ENCODE assay signal across 8 cellular contexts in the genomic region with DNA sequence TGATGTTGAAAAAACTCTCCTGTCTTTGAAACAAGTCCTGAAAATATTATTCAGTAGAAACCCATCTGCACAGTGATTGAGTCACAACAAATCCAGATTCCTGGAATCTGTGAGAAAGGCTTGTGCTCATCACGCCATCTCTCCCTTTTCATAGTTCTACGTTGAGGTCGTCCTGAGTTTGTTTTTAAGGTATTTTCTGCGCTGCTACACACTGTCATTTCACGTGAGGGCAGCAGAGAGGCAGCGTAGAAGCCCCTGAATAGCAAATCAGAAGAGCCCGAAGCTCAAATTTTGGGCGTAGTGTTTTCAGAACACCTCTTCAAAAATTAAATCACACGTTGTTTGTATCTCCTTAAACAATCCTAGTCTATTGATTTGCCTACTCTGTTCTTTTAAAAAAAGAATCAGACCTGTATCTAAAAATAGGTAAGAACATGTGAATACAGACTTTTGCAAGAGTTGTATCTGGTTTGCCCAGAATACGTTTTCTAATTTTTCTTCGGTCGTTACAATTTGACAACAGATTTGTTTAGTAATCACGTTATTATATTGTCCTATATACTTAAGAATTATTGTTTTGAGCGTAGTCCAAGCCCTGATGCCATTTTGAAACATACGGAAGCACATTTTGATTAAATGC.
DNase-seq lines count a peak whose midpoint lies in the region; ATAC-seq and TF ChIP-seq lines count a peak whose summit lies in the region.

No MANE protein-coding gene starts in this region.

- no peak overlapping the region for H3K27ac Mint-ChIP-seq in naive B cell

- H3K36me3 ChIP-seq in PC-9 (ENCODE audit: low read depth), result no peaks in the 10 kb centered on the region
- no peaks in the 10 kb centered on the region for H3K36me3 ChIP-seq in endocrine pancreas (ENCODE audit: control insufficient read depth, insufficient read depth, low read length)

- H3K4me3 ChIP-seq in PC-9 (no peak overlapping the region), endocrine pancreas (ENCODE audit: control insufficient read depth, insufficient read depth, low read length) (peak overlapping the region; percentile 69)

- peaks cover 0 to 4% (median 3%) of the 10 kb centered on the region in 3 donors for H3K4me1 Mint-ChIP-seq in naive B cell

- H4K20me1 ChIP-seq in PC-9 (ENCODE audit: insufficient read depth), result no peaks in the 10 kb centered on the region

- no TSS peak for BruUV-seq in PC-9 (replicated peaks; lab: Mats Ljungman, UMichigan)

- no peak overlapping the region for H3K27ac ChIP-seq in PC-9

- H3K9me3 ChIP-seq in PC-9 (ENCODE audit: insufficient read depth, low read depth) (no peaks in the 10 kb centered on the region), endocrine pancreas (ENCODE audit: control insufficient read depth, low read length) (no peaks in the 10 kb centered on the region)

- peaks cover 0 to 5% (median 0%) of the 10 kb centered on the region in 7 donors for H3K9me3 Mint-ChIP-seq in naive B cell

- no peak overlapping the region for H3K9ac ChIP-seq in endocrine pancreas (ENCODE audit: control insufficient read depth, insufficient read depth, low read length)

- TF ChIP-seq CTCF in PC-9 (conservative IDR thresholded peaks at IDR 0.05), result peak; percentile 55; the same call in 1 of the 2 replicates

- H3K27me3 ChIP-seq in PC-9 (ENCODE audit: insufficient read depth, low read depth) (no peaks in the 10 kb centered on the region), endocrine pancreas (ENCODE audit: control insufficient read depth, insufficient read depth, low read length) (no peaks in the 10 kb centered on the region)

- no peak overlapping the region for H3K4me2 ChIP-seq in PC-9

- no peaks in the 10 kb centered on the region for H3K79me2 ChIP-seq in PC-9 (ENCODE audit: low read depth)

- H3K4me1 ChIP-seq in PC-9 (replicated peaks; ENCODE audit: insufficient read depth), result no peaks in the 10 kb centered on the region
- H3K4me1 ChIP-seq in endocrine pancreas (ENCODE audit: control insufficient read depth, insufficient read depth, low read length), result no peaks in the 10 kb centered on the region

- peaks cover 0 to 5% (median 0%) of the 10 kb centered on the region in 3 donors for H3K27me3 Mint-ChIP-seq in naive B cell

- H3K9me2 ChIP-seq in PC-9 (ENCODE audit: insufficient read depth), result no peaks in the 10 kb centered on the region

- POLR2A ChIA-PET in PC-9 (lab: Charles Lee; ENCODE audit: unreplicated experiment), result no interaction called here

- CTCF ChIA-PET in PC-9 (lab: Charles Lee), result interaction anchor here (0.6 to 1.3 kb wide), 4 partner anchors 104 to 1170 kb away, joined by 3 to 6 read pairs (median 4); partner anchors contain the start of gene SCN3A

- intact Hi-C loops in PC-9 (cut with micrococcal nuclease; ENCODE audit: unreplicated experiment), result loop anchor here (1.0 to 10.0 kb wide), 4 partner anchors 187 to 1108 kb away; partner anchors contain the start of genes SCN1A and SCN3A

- ATAC-seq in GM21528 (IDR thresholded peaks at IDR 0.05; ENCODE audit: low FRiP score, unreplicated experiment) (peak; percentile 73), naive B cell (ENCODE audit: low read depth in 2 of 2) (peak; percentile 86 to 90)

- no peaks in the 10 kb centered on the region for H3F3A ChIP-seq in PC-9 (ENCODE audit: insufficient read depth, low read depth)

- no peak overlapping the region for H3K4me3 Mint-ChIP-seq in naive B cell

- DNase-seq in NOMO-1 (lab: John Stamatoyannopoulos, UW; ENCODE audit: unreplicated experiment in 2 of 2) (peak; percentile 57 to 90), NOMO-1 treated with dmso at 0.1 percent for 144 hours (lab: John Stamatoyannopoulos, UW; ENCODE audit: unreplicated experiment) (no peak), HT-29 (ENCODE audit: low spot score) (peak; percentile 48), PC-9 (peak in 1 of 2 experiments; percentile 4), naive B cell (peak; percentile 56), NCI-H2196 (lab: John Stamatoyannopoulos, UW; ENCODE audit: unreplicated experiment) (no peak)

- H3K36me3 Mint-ChIP-seq in naive B cell, result peaks cover 0 to 15% of the 10 kb centered on the region in 2 donors

- H2AFZ ChIP-seq in PC-9, result no peak overlapping the region

Comparison
In these comparisons a context has a peak if more than half of its experiments do, and no peak if none do; other contexts are left out.
1. DNase-seq: peak in NOMO-1 (2 of 2), HT-29 (single experiment) and naive B cell (single experiment); none in NOMO-1 treated with dmso at 0.1 percent for 144 hours (single experiment) and NCI-H2196 (single experiment).